1 cellular context compared by ENCODE assay signal in genomic region chr12:33520505-33521302, GRCh38.
TF ChIP-seq lines count a peak whose summit lies in the region.
"Not testable (repeated sequence)": the region's sequence is repeated elsewhere in the genome, so short reads cannot be mapped to it uniquely, and the experiment has no call there.

No MANE protein-coding gene starts in this region.

TF ChIP-seq in K562, 482 proteins besides CTCF, POLR2A, EP300 and RAD21 (continued from another document):
- TF ChIP-seq MLLT1 (IDR thresholded peaks at IDR 0.05) (peak in 1 of 2 experiments; percentile 17; a peak in 1 of 4 replicates), CREB1 (CRISPR knock-in tag; IDR thresholded peaks at IDR 0.05) (0 out of 2 replicates have a peak, but pooled peaks have one; percentile 26), HMBOX1 (IDR thresholded peaks at IDR 0.05) (peak; percentile 57; the same call in 1 of the 2 replicates), L3MBTL2 (IDR thresholded peaks at IDR 0.05) (0 out of 2 replicates have a peak, but pooled peaks have one; percentile 25), TAF1 (IDR thresholded peaks at IDR 0.05; ENCODE audit: control insufficient read depth, extremely low read depth, insufficient read depth, low read length, severe bottlenecking) (peak; percentile 38), NRF1 (conservative IDR thresholded peaks at IDR 0.05 in 1 of 2, IDR thresholded peaks at IDR 0.05 in 1 of 2) (peak in 1 of 2 experiments; percentile 20; a peak in 2 of 4 replicates), HDAC1 (IDR thresholded peaks at IDR 0.05) (0 out of 4 replicates have a peak, but pooled peaks of 1 of the 2 experiments have one; percentile 39), ATF7 (IDR thresholded peaks at IDR 0.05) (peak; percentile 27; the same call in 1 of the 2 replicates), YY1 (IDR thresholded peaks at IDR 0.05; ENCODE audit: borderline replicate concordance in 1 of 3, control insufficient read depth in 1 of 3, extremely low read depth in 1 of 3, insufficient read depth in 3 of 3, insufficient read length in 1 of 3, insufficient replicate concordance in 2 of 3, low read depth in 1 of 3, low read length in 2 of 3) (peak in 2 of 3 experiments; percentile 23 to 80), BRD9 (IDR thresholded peaks at IDR 0.05; ENCODE audit: low read depth, partially characterized antibody) (peak; percentile 39)
- not testable (repeated sequence) for TF ChIP-seq CREB1 (IDR thresholded peaks at IDR 0.05)
